Comparison of ENCODE assay signal across 23 cellular contexts in the genomic region with DNA sequence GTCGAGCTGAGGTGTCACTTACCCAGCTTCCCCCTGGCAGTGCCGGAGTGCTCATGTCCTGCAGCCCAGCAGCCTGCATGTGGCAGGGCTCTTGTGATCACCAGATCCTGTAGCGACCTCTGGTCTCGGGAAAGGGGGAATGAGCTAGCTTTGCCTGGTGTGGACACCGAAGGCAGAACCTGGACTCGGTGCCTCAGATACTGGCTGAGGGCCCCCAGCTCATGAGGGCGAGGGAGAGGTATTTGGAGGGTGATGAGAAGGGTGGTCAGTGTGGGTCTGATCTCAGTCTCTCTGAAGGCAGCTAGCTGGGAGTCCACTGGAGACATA. TPM values are rescaled to one million over a fixed set of nuclear protein-coding genes. Genes with fewer than 3 reads are reported as not detected.
DNase-seq lines count a peak whose midpoint lies in the region; ATAC-seq, FAIRE-seq and TF ChIP-seq lines count a peak whose summit lies in the region.
"Had no signal": no experiment of that assay in that cellular context is flagged by ENCODE, and none has a peak within 500 bp of the region (broad histone marks: within the 10 kb centered on the region; RNA-seq: fewer than 3 reads in every experiment).

No MANE protein-coding gene starts in this region.

- no peaks in the 10 kb centered on the region for H3K79me1 ChIP-seq in H1 (ENCODE audit: low read depth, low read length)

- peak overlapping the region; percentile 31; the same call in 1 of the 2 replicates for H2BK15ac ChIP-seq in H1 (ENCODE audit: low read length)

- intact Hi-C loops in cardiac septum (cut with DNase I): no loop called here
- intact Hi-C loops in activated T-helper 2 cell treated with anti-CD3 and anti-CD28 coated beads, Interferon-gamma antibody, Interleukin-2, Interleukin-4, amounts not matched to agents 10 μg/mL and 5 μg/mL and 100 μg/mL, durations not matched to agents 14 hours and 24 hours and 36 hours (cut with micrococcal nuclease): no loop called here

- H2AK5ac ChIP-seq in H1 (ENCODE audit: low read depth, low read length): no peak overlapping the region

- no peak overlapping the region for H3K4me3 ChIP-seq in DND-41 (ENCODE audit: low read depth in 1 of 2, low read length in 2 of 2)
- no peak overlapping the region for H3K4me3 ChIP-seq in H1 (ENCODE audit: extremely low read depth in 1 of 4, insufficient read depth in 2 of 4, low read depth in 3 of 4, low read length in 4 of 4)
- H3K4me3 ChIP-seq: A549, GM23248 had no signal

- no peak for TF ChIP-seq RAD21 in H1 (IDR thresholded peaks at IDR 0.05 in 1 of 2, conservative IDR thresholded peaks at IDR 0.05 in 1 of 2; ENCODE audit: low read depth in 2 of 2, low read length in 2 of 2)

- no peak overlapping the region for H2BK120ac ChIP-seq in H1 (replicated peaks; ENCODE audit: low read depth, low read length)

- peak; percentile 58 for DNase-seq in activated CD8-positive, alpha-beta memory T cell treated with anti-CD3 and anti-CD28 coated beads for 24 hours
- no peak for DNase-seq in activated CD8-positive, alpha-beta memory T cell treated with anti-CD3 and anti-CD28 coated beads, Interleukin-2, amount 50 U/mL, for 48 hours
- DNase-seq in DND-41: no peak
- no peak for DNase-seq in H1 (ENCODE audit: low read depth in 1 of 2, low spot score in 2 of 2)
- DNase-seq in substantia nigra (lab: John Stamatoyannopoulos, UW): no peak
- no peak for DNase-seq in cardiac septum (ENCODE audit: low spot score)
- no peak for DNase-seq in activated T-helper 2 cell treated with anti-CD3 and anti-CD28 coated beads, Interferon-gamma antibody, Interleukin-2, Interleukin-4, amounts not matched to agents 10 μg/mL and 5 μg/mL and 100 μg/mL, durations not matched to agents 14 hours and 24 hours and 36 hours (ENCODE audit: low spot score)
- DNase-seq: CD8-positive, alpha-beta memory T cell; GM23248; KBM-7; MV-4-11; NCI-H187 treated with DMSO at 0.1 percent for 48 hours; NCI-H226; NCI-H524; NCI-H82; OCI-M1; SHP77 treated with DMSO at 0.1 percent for 48 hours had no signal

- TF ChIP-seq CTCF in DND-41 (IDR thresholded peaks at IDR 0.05; ENCODE audit: borderline replicate concordance, extremely low read depth, low read length, poor library complexity, severe bottlenecking): no peak
- TF ChIP-seq CTCF in H1 (IDR thresholded peaks at IDR 0.05; ENCODE audit: control extremely low read depth in 1 of 3, insufficient read depth in 1 of 3, low read depth in 1 of 3, low read length in 3 of 3): no peak

- H3K4me3 Mint-ChIP-seq in activated T-helper 2 cell treated with anti-CD3 and anti-CD28 coated beads, Interferon-gamma antibody, Interleukin-2, Interleukin-4, amounts not matched to agents 10 μg/mL and 5 μg/mL and 100 μg/mL, durations not matched to agents 14 hours and 24 hours and 36 hours (ENCODE audit: low read depth): no peak overlapping the region

- H3K4me1 Mint-ChIP-seq in activated T-helper 2 cell treated with anti-CD3 and anti-CD28 coated beads, Interferon-gamma antibody, Interleukin-2, Interleukin-4, amounts not matched to agents 10 μg/mL and 5 μg/mL and 100 μg/mL, durations not matched to agents 14 hours and 24 hours and 36 hours (ENCODE audit: low read depth): peaks cover 10% of the 10 kb centered on the region

- no peaks in the 10 kb centered on the region for H3K79me2 ChIP-seq in DND-41 (ENCODE audit: insufficient read depth, low read length)
- H3K79me2 ChIP-seq in H1 (ENCODE audit: control insufficient read depth in 1 of 2, insufficient read depth in 2 of 2, low read length in 2 of 2): no peaks in the 10 kb centered on the region

- no peak for FAIRE-seq in H1 (lab: Jason Lieb, UNC)
- FAIRE-seq: A549, D721Med, GM12892, GM18507 had no signal

- peak overlapping the region; percentile 26; the same call in 1 of the 2 replicates for H2BK5ac ChIP-seq in H1 (ENCODE audit: low read depth, low read length)

- H3K18ac ChIP-seq in H1 (ENCODE audit: extremely low read depth, low read length): peak overlapping the region; percentile 53; the same call in 1 of the 2 replicates

- H3K27ac ChIP-seq in DND-41 (ENCODE audit: low read length) (peak overlapping the region; percentile 90), H1 (ENCODE audit: low read depth, low read length) (no peak overlapping the region), substantia nigra (ENCODE audit: low read depth, low read length, poor library complexity, severe bottlenecking) (peak overlapping the region; percentile 30)
- H3K27ac ChIP-seq: A549, GM23248 had no signal

- no peak overlapping the region for H3K56ac ChIP-seq in H1 (replicated peaks; ENCODE audit: insufficient read length, low read depth, low read length)

- peak overlapping the region; percentile 82 for H4K91ac ChIP-seq in H1 (replicated peaks; ENCODE audit: insufficient read length, low read length)

- POLR2A ChIA-PET in H1 (lab: Charles Lee; ENCODE audit: partially characterized antibody): no interaction called here

- H3K23me2 ChIP-seq in H1 (ENCODE audit: low read depth, low read length): no peaks in the 10 kb centered on the region

- ATAC-seq in DND-41 (ENCODE audit: insufficient read depth, low read depth): no peak
- ATAC-seq: A549 had no signal

- H3K14ac ChIP-seq in H1 (ENCODE audit: insufficient read length): no peak overlapping the region

- H3K9ac ChIP-seq in DND-41 (ENCODE audit: low read depth, low read length) (no peak overlapping the region), H1 (replicated peaks in 1 of 4; ENCODE audit: extremely low read depth in 1 of 4, low read depth in 3 of 4, low read length in 3 of 4) (0 out of 7 replicates have a peak overlapping the region, but pooled peaks of 1 of the 4 experiments have one; percentile 40)
- H3K9ac ChIP-seq: GM23248 had no signal

- peaks cover 39% of the 10 kb centered on the region for H3K4me1 ChIP-seq in DND-41 (ENCODE audit: insufficient read depth, low read length)
- H3K4me1 ChIP-seq in H1 (replicated peaks in 1 of 4; ENCODE audit: control insufficient read depth in 3 of 4, insufficient read depth in 4 of 4, low read length in 3 of 4): peaks cover 2 to 9% (median 7%) of the 10 kb centered on the region in 4 experiments; a peak in 6 of 7 replicates

- 93% methylated on average over 7 of the region's 7 CpGs; no CpG with 5 or more reads in 1 of the 2 experiments for WGBS in H1 (ENCODE audit: extremely low coverage in 1 of 2, insufficient coverage in 1 of 2, insufficient read length in 1 of 2, insufficient replicate concordance in 2 of 2, low coverage in 1 of 2, low lambda C conversion rate in 2 of 2, missing lambda C conversion rate in 1 of 2), 2 experiments

- H3K36me3 Mint-ChIP-seq in activated T-helper 2 cell treated with anti-CD3 and anti-CD28 coated beads, Interferon-gamma antibody, Interleukin-2, Interleukin-4, amounts not matched to agents 10 μg/mL and 5 μg/mL and 100 μg/mL, durations not matched to agents 14 hours and 24 hours and 36 hours (ENCODE audit: low read depth): peaks cover 22% of the 10 kb centered on the region

- H3K4ac ChIP-seq in H1 (replicated peaks; ENCODE audit: insufficient read length, low read depth, low read length): peak overlapping the region; percentile 32

- H3K36me3 ChIP-seq in DND-41 (ENCODE audit: insufficient read depth, low read length) (no peaks in the 10 kb centered on the region), H1 (ENCODE audit: control insufficient read depth in 2 of 4, insufficient read depth in 4 of 4, low read length in 3 of 4) (no peaks in the 10 kb centered on the region)

- H3K27me3 ChIP-seq in DND-41 (ENCODE audit: insufficient read depth, low read length, poor library complexity) (no peaks in the 10 kb centered on the region), H1 (replicated peaks in 1 of 4; ENCODE audit: control insufficient read depth in 3 of 4, extremely low read depth in 1 of 4, insufficient read depth in 3 of 4, low read length in 3 of 4) (0 out of 7 replicates have a peak, but pooled peaks cover 0 to 2% (median 0%) of the 10 kb centered on the region in 4 experiments)

- no peak overlapping the region for H4K5ac ChIP-seq in H1 (ENCODE audit: insufficient read length, low read depth, low read length)

- H3K27ac Mint-ChIP-seq in activated T-helper 2 cell treated with anti-CD3 and anti-CD28 coated beads, Interferon-gamma antibody, Interleukin-2, Interleukin-4, amounts not matched to agents 10 μg/mL and 5 μg/mL and 100 μg/mL, durations not matched to agents 14 hours and 24 hours and 36 hours: no peak overlapping the region

- H3K4me2 ChIP-seq in DND-41 (ENCODE audit: insufficient read depth, low read length) (no peak overlapping the region), H1 (ENCODE audit: insufficient read depth in 1 of 2, low read depth in 2 of 2, low read length in 2 of 2) (no peak overlapping the region)
- H3K4me2 ChIP-seq: A549 had no signal

- peaks cover 21% of the 10 kb centered on the region for H3K9me3 Mint-ChIP-seq in activated T-helper 2 cell treated with anti-CD3 and anti-CD28 coated beads, Interferon-gamma antibody, Interleukin-2, Interleukin-4, amounts not matched to agents 10 μg/mL and 5 μg/mL and 100 μg/mL, durations not matched to agents 14 hours and 24 hours and 36 hours

- TF ChIP-seq POLR2A in H1 (IDR thresholded peaks at IDR 0.05; ENCODE audit: control extremely low read depth in 1 of 2, low read depth in 2 of 2, low read length in 2 of 2): no peak

- H3K9me3 ChIP-seq in DND-41 (ENCODE audit: insufficient read depth, low read length, severe bottlenecking) (peaks cover 12% of the 10 kb centered on the region), H1 (ENCODE audit: insufficient read depth in 2 of 2, low read depth in 1 of 2, low read length in 1 of 2) (peaks cover 4 to 16% of the 10 kb centered on the region in 2 experiments; a peak in 3 of 4 replicates)
- H3K9me3 ChIP-seq: A549 had no signal

- H4K20me1 ChIP-seq in DND-41 (ENCODE audit: insufficient read depth, low read length): no peaks in the 10 kb centered on the region
- no peaks in the 10 kb centered on the region for H4K20me1 ChIP-seq in H1 (replicated peaks in 1 of 2; ENCODE audit: control insufficient read depth in 1 of 2, insufficient read depth in 2 of 2, low read length in 2 of 2)

- peak overlapping the region; percentile 1; the same call in 1 of the 2 replicates for H2BK20ac ChIP-seq in H1 (ENCODE audit: low read length)

- no peak overlapping the region for H4K8ac ChIP-seq in H1 (ENCODE audit: extremely low read depth, insufficient read depth, low read length)

- peak overlapping the region; percentile 86; the same call in 1 of the 2 replicates for H2BK12ac ChIP-seq in H1 (ENCODE audit: low read depth, low read length)

- no peaks in the 10 kb centered on the region for H3K27me3 Mint-ChIP-seq in activated T-helper 2 cell treated with anti-CD3 and anti-CD28 coated beads, Interferon-gamma antibody, Interleukin-2, Interleukin-4, amounts not matched to agents 10 μg/mL and 5 μg/mL and 100 μg/mL, durations not matched to agents 14 hours and 24 hours and 36 hours (ENCODE audit: low read depth)
- H3K27me3 Mint-ChIP-seq: CD8-positive, alpha-beta memory T cell had no signal

- H3K23ac ChIP-seq in H1 (ENCODE audit: insufficient read length): no peak overlapping the region

- TF ChIP-seq EP300 in H1 (IDR thresholded peaks at IDR 0.05; ENCODE audit: borderline replicate concordance in 1 of 2, low read depth in 2 of 2, low read length in 2 of 2): no peak

- CTCF ChIA-PET in H1 (lab: Charles Lee; ENCODE audit: partially characterized antibody): interaction anchor here (1.2 to 5.4 kb wide), 5 partner anchors 14 to 76 kb away, joined by 4 to 33 read pairs (median 5); partner anchors contain the start of gene SUN5

- H2AFZ ChIP-seq in DND-41 (ENCODE audit: low read depth, low read length) (no peak overlapping the region), H1 (ENCODE audit: low read length) (no peak overlapping the region)
- H2AFZ ChIP-seq: GM23248 had no signal

RNA-seq across cellular contexts. Expression of gene SUN5, which starts 26.3 kb away (rescaled TPM):
- total RNA-seq in H1 (2021; fragmentation: NEBNext Ultra II Directional; extraction: Animal tissue kit (Norgen Biotek cat#: 25700)): not detected in 2 replicates
- polyA plus RNA-seq in H1 (2011; rRNA removed): not detected in 2 replicates
- polyA plus RNA-seq in H1 (2011; cell fraction: cytosol; rRNA removed): not detected
- polyA plus RNA-seq in H1 (2011; cell fraction: nucleus; rRNA removed): not detected
- polyA plus RNA-seq in H1 (2012, experiment 1 of 2): not detected in 4 replicates
- polyA plus RNA-seq in H1 (2012, experiment 2 of 2): not detected
- polyA plus RNA-seq in H1 (2013, experiment 1 of 2): not detected
- not detected for polyA plus RNA-seq in H1 (2013, experiment 2 of 2)
- not detected in 2 replicates for polyA minus RNA-seq in H1 (2011; rRNA and poly(A)+ RNA removed)
- polyA minus RNA-seq in H1 (2011; cell fraction: cytosol; rRNA and poly(A)+ RNA removed): not detected
- polyA minus RNA-seq in H1 (2011; cell fraction: nucleus; rRNA and poly(A)+ RNA removed): not detected
- not detected for total RNA-seq in cardiac septum
- not detected in 2 replicates for total RNA-seq in activated T-helper 2 cell treated with anti-CD3 and anti-CD28 coated beads, Interferon-gamma antibody, Interleukin-2, Interleukin-4, amounts not matched to agents 10 μg/mL and 5 μg/mL and 100 μg/mL, durations not matched to agents 14 hours and 24 hours and 36 hours
- total RNA-seq: CD8-positive, alpha-beta memory T cell; GM23248; RPMI7951 had no signal
- polyA plus RNA-seq: A549; BJ; CD8-positive, alpha-beta memory T cell; GM23248 had no signal

RNA-seq across cellular contexts. Expression of gene BPIFB2, which starts 29.5 kb away (rescaled TPM):
- not detected in 2 replicates for total RNA-seq in H1 (2021; fragmentation: NEBNext Ultra II Directional; extraction: Animal tissue kit (Norgen Biotek cat#: 25700))
- polyA plus RNA-seq in H1 (2011; rRNA removed): not detected in 2 replicates
- polyA plus RNA-seq in H1 (2011; cell fraction: cytosol; rRNA removed): 0.62 TPM
- not detected for polyA plus RNA-seq in H1 (2011; cell fraction: nucleus; rRNA removed)
- polyA plus RNA-seq in H1 (2012, experiment 1 of 2): not detected in 4 replicates
- 0.13 TPM for polyA plus RNA-seq in H1 (2012, experiment 2 of 2)
- not detected for polyA plus RNA-seq in H1 (2013, experiment 1 of 2)
- not detected for polyA plus RNA-seq in H1 (2013, experiment 2 of 2)
- polyA minus RNA-seq in H1 (2011; rRNA and poly(A)+ RNA removed): 0.15 TPM in 1 of 2 replicates, not detected in the other
- not detected for polyA minus RNA-seq in H1 (2011; cell fraction: cytosol; rRNA and poly(A)+ RNA removed)
- polyA minus RNA-seq in H1 (2011; cell fraction: nucleus; rRNA and poly(A)+ RNA removed): not detected
- not detected for total RNA-seq in cardiac septum
- total RNA-seq in activated T-helper 2 cell treated with anti-CD3 and anti-CD28 coated beads, Interferon-gamma antibody, Interleukin-2, Interleukin-4, amounts not matched to agents 10 μg/mL and 5 μg/mL and 100 μg/mL, durations not matched to agents 14 hours and 24 hours and 36 hours: not detected in 2 replicates
- total RNA-seq: CD8-positive, alpha-beta memory T cell; GM23248; RPMI7951 had no signal
- polyA plus RNA-seq: A549; BJ; CD8-positive, alpha-beta memory T cell; GM23248 had no signal

RNA-seq across cellular contexts. Expression of gene BPIFB6, which starts 53.5 kb away (rescaled TPM):
- not detected in 2 replicates for total RNA-seq in H1 (2021; fragmentation: NEBNext Ultra II Directional; extraction: Animal tissue kit (Norgen Biotek cat#: 25700))
- polyA plus RNA-seq in H1 (2011; rRNA removed): not detected in 2 replicates
- not detected for polyA plus RNA-seq in H1 (2011; cell fraction: cytosol; rRNA removed)
- polyA plus RNA-seq in H1 (2011; cell fraction: nucleus; rRNA removed): not detected
- not detected in 4 replicates for polyA plus RNA-seq in H1 (2012, experiment 1 of 2)
- not detected for polyA plus RNA-seq in H1 (2012, experiment 2 of 2)
- polyA plus RNA-seq in H1 (2013, experiment 1 of 2): not detected
- not detected for polyA plus RNA-seq in H1 (2013, experiment 2 of 2)
- polyA minus RNA-seq in H1 (2011; rRNA and poly(A)+ RNA removed): not detected in 2 replicates
- polyA minus RNA-seq in H1 (2011; cell fraction: cytosol; rRNA and poly(A)+ RNA removed): not detected
- not detected for polyA minus RNA-seq in H1 (2011; cell fraction: nucleus; rRNA and poly(A)+ RNA removed)
- not detected for total RNA-seq in cardiac septum
- not detected in 2 replicates for total RNA-seq in activated T-helper 2 cell treated with anti-CD3 and anti-CD28 coated beads, Interferon-gamma antibody, Interleukin-2, Interleukin-4, amounts not matched to agents 10 μg/mL and 5 μg/mL and 100 μg/mL, durations not matched to agents 14 hours and 24 hours and 36 hours
- total RNA-seq: CD8-positive, alpha-beta memory T cell; GM23248; RPMI7951 had no signal
- polyA plus RNA-seq: A549; BJ; CD8-positive, alpha-beta memory T cell; GM23248 had no signal
